In genomic region chr7:43392638-43393037, GRCh38 we compare ENCODE assay signal across 26 cellular contexts.
DNase-seq lines count a peak whose midpoint lies in the region; ATAC-seq and TF ChIP-seq lines count a peak whose summit lies in the region.
"Had no signal": no experiment of that assay in that cellular context is flagged by ENCODE, and none has a peak within 500 bp of the region (broad histone marks: within the 10 kb centered on the region; RNA-seq: fewer than 3 reads in every experiment).

No MANE protein-coding gene starts in this region.

- no peak overlapping the region for H3K4me3 Mint-ChIP-seq in activated naive CD4-positive, alpha-beta T cell treated with anti-CD3 and anti-CD28 coated beads, Interleukin-2, amount 10 ng/mL, durations not matched to agents 7 days and 5 days

- H3K9me3 Mint-ChIP-seq in activated naive CD4-positive, alpha-beta T cell treated with anti-CD3 and anti-CD28 coated beads, Interleukin-2, amount 10 ng/mL, durations not matched to agents 7 days and 5 days = no peaks in the 10 kb centered on the region

- H3K4me1 Mint-ChIP-seq in activated naive CD4-positive, alpha-beta T cell treated with anti-CD3 and anti-CD28 coated beads, Interleukin-2, amount 10 ng/mL, durations not matched to agents 7 days and 5 days = no peaks in the 10 kb centered on the region

- no peak for ATAC-seq in psoas muscle
- no peak for ATAC-seq in body of pancreas
- ATAC-seq: Right ventricle myocardium inferior, SK-N-SH treated with all-trans-retinoic acid at 6 μM for 48 hours had no signal

- DNase-seq in activated naive CD4-positive, alpha-beta T cell treated with anti-CD3 and anti-CD28 coated beads, Interleukin-2, amount 10 ng/mL, durations not matched to agents 7 days and 5 days = no peak
- no peak for DNase-seq in activated naive CD4-positive, alpha-beta T cell (lab: John Stamatoyannopoulos, UW)
- DNase-seq in MM.1S = no peak
- DNase-seq in neuronal stem cell (ENCODE audit: low spot score) = no peak
- DNase-seq in psoas muscle = no peak
- DNase-seq in body of pancreas = no peak
- DNase-seq in Ammon's horn (ENCODE audit: low spot score) = no peak
- DNase-seq: ACHN, Calu3, DMS79 treated with DMSO at 0.1 percent for 48 hours, GF-D8, KBM-7, NCI-H1092, NCI-H1417 treated with DMSO at 0.1 percent for 48 hours, NCI-H187, NCI-H2081 treated with DMSO at 0.1 percent for 48 hours, NCI-H2171, NCI-H226, NCI-H510A, NCI-H69, SJCRH30 had no signal

- H4K20me1 ChIP-seq in MM.1S (ENCODE audit: insufficient read depth, low read length) = no peaks in the 10 kb centered on the region

- no peak overlapping the region for H2BK15ac ChIP-seq in neuronal stem cell (ENCODE audit: low read length)

- H3K36me3 ChIP-seq in MM.1S (replicated peaks; ENCODE audit: insufficient read depth, low read length) (no peaks in the 10 kb centered on the region), iPS-15b (ENCODE audit: control insufficient read depth, insufficient read depth, low read length) (no peaks in the 10 kb centered on the region), neuronal stem cell (replicated peaks in 1 of 2; ENCODE audit: control insufficient read depth in 2 of 2, insufficient read depth in 2 of 2, low read length in 2 of 2) (no peaks in the 10 kb centered on the region), psoas muscle (ENCODE audit: insufficient read depth in 1 of 2, low read depth in 1 of 2) (no peaks in the 10 kb centered on the region), body of pancreas (replicated peaks in 1 of 2; ENCODE audit: insufficient read depth in 1 of 2, low read depth in 2 of 2) (no peaks in the 10 kb centered on the region)
- H3K36me3 ChIP-seq: SJCRH30 had no signal

- H3K27me3 Mint-ChIP-seq in activated naive CD4-positive, alpha-beta T cell treated with anti-CD3 and anti-CD28 coated beads, Interleukin-2, amount 10 ng/mL, durations not matched to agents 7 days and 5 days = peaks cover 6% of the 10 kb centered on the region

- H2BK12ac ChIP-seq in neuronal stem cell (ENCODE audit: low read length) = no peak overlapping the region

- CTCF ChIA-PET in activated naive CD4-positive, alpha-beta T cell treated with anti-CD3 and anti-CD28 coated beads, Interleukin-2, amount 10 ng/mL, durations not matched to agents 7 days and 5 days (lab: Charles Lee) = interaction anchor here (2.0 kb wide), 1 partner anchor 47 kb away, joined by 5 read pairs; no protein-coding TSS in a partner anchor

- intact Hi-C loops in psoas muscle (cut with DNase I) (no loop called here), body of pancreas (cut with DNase I) (no loop called here)

- H3K4me1 ChIP-seq in MM.1S (ENCODE audit: low read length) = peaks cover 7% of the 10 kb centered on the region; the same call in 1 of the 2 replicates
- H3K4me1 ChIP-seq in iPS-15b (ENCODE audit: control insufficient read depth, insufficient read depth, low read length) = peaks cover 20% of the 10 kb centered on the region
- H3K4me1 ChIP-seq in neuronal stem cell (ENCODE audit: control insufficient read depth in 2 of 2, insufficient read depth in 1 of 2, low read depth in 1 of 2, low read length in 2 of 2) = peaks cover 3 to 6% of the 10 kb centered on the region in 2 donors
- H3K4me1 ChIP-seq in psoas muscle = no peaks in the 10 kb centered on the region
- no peaks in the 10 kb centered on the region for H3K4me1 ChIP-seq in body of pancreas
- H3K4me1 ChIP-seq: SJCRH30 had no signal

- H4K8ac ChIP-seq in neuronal stem cell (ENCODE audit: low read depth, low read length) = no peak overlapping the region

- no peaks in the 10 kb centered on the region for H3K27me3 ChIP-seq in MM.1S (replicated peaks; ENCODE audit: insufficient read depth, low read length)
- H3K27me3 ChIP-seq in iPS-15b (ENCODE audit: control insufficient read depth, insufficient read depth, low read length) = no peaks in the 10 kb centered on the region
- H3K27me3 ChIP-seq in neuronal stem cell (ENCODE audit: control insufficient read depth in 3 of 3, insufficient read depth in 3 of 3, low read depth in 1 of 3, low read length in 3 of 3) = no peaks in the 10 kb centered on the region
- H3K27me3 ChIP-seq in psoas muscle (ENCODE audit: insufficient read depth in 3 of 3, low read length in 2 of 3) = no peaks in the 10 kb centered on the region
- no peaks in the 10 kb centered on the region for H3K27me3 ChIP-seq in body of pancreas
- H3K27me3 ChIP-seq: SJCRH30 had no signal

- H3K27ac Mint-ChIP-seq in activated naive CD4-positive, alpha-beta T cell treated with anti-CD3 and anti-CD28 coated beads, Interleukin-2, amount 10 ng/mL, durations not matched to agents 7 days and 5 days = peak overlapping the region; percentile 25

- H2BK5ac ChIP-seq in neuronal stem cell (ENCODE audit: low read length) = no peak overlapping the region

- H3K36me3 Mint-ChIP-seq in activated naive CD4-positive, alpha-beta T cell treated with anti-CD3 and anti-CD28 coated beads, Interleukin-2, amount 10 ng/mL, durations not matched to agents 7 days and 5 days = no peaks in the 10 kb centered on the region

- H2AFZ ChIP-seq in MM.1S (ENCODE audit: low read length) = no peak overlapping the region
- peak overlapping the region; percentile 44 for H2AFZ ChIP-seq in neuronal stem cell (ENCODE audit: low read length)
- H2AFZ ChIP-seq: PC-9 had no signal

- H3K9me2 ChIP-seq in MM.1S (replicated peaks; ENCODE audit: insufficient read depth, low read length) = no peaks in the 10 kb centered on the region

- H3K4ac ChIP-seq in neuronal stem cell (ENCODE audit: low read length) = no peak overlapping the region

- H3K4me2 ChIP-seq in MM.1S (ENCODE audit: low read depth, low read length) = no peak overlapping the region
- no peak overlapping the region for H3K4me2 ChIP-seq in neuronal stem cell (ENCODE audit: insufficient read depth, low read length, poor library complexity, severe bottlenecking)
- H3K4me2 ChIP-seq: PC-9 had no signal

- no peak overlapping the region for H2AK5ac ChIP-seq in neuronal stem cell (ENCODE audit: low read depth, low read length)

- H3K27ac ChIP-seq in MM.1S (ENCODE audit: low read length) (peak overlapping the region; percentile 39; the same call in 1 of the 2 replicates), neuronal stem cell (replicated peaks; ENCODE audit: low read length) (no peak overlapping the region), psoas muscle (no peak overlapping the region), body of pancreas (no peak overlapping the region)
- H3K27ac ChIP-seq: 22Rv1, PC-9, SJCRH30 had no signal

- no peak overlapping the region for H2BK120ac ChIP-seq in neuronal stem cell (ENCODE audit: low read depth, low read length)

- H3F3A ChIP-seq in MM.1S (ENCODE audit: insufficient read depth, low read length) = no peaks in the 10 kb centered on the region

- no peak overlapping the region for H3K4me3 ChIP-seq in MM.1S (ENCODE audit: low read length)
- no peak overlapping the region for H3K4me3 ChIP-seq in iPS-15b (ENCODE audit: low read depth, low read length)
- no peak overlapping the region for H3K4me3 ChIP-seq in neuronal stem cell (ENCODE audit: low read length in 2 of 2)
- H3K4me3 ChIP-seq in psoas muscle = no peak overlapping the region
- H3K4me3 ChIP-seq in body of pancreas = no peak overlapping the region
- H3K4me3 ChIP-seq: PC-9, SJCRH30 had no signal

- WGBS in neuronal stem cell (ENCODE audit: extremely low coverage in 2 of 2, insufficient read length in 2 of 2, insufficient replicate concordance in 1 of 2), 2 donors = no CpG with 5 or more reads among the region's 2 CpGs
- WGBS in psoas muscle, 3 donors = 45 to 59% (median 57%) methylated on average over 2 of the region's 2 CpGs
- WGBS in body of pancreas, 2 donors = 63 to 82% methylated on average over 2 of the region's 2 CpGs

- H3K79me1 ChIP-seq in neuronal stem cell (ENCODE audit: low read depth, low read length) = no peaks in the 10 kb centered on the region

- TF ChIP-seq POLR2A in body of pancreas (IDR thresholded peaks at IDR 0.05) = no peak

- TF ChIP-seq CTCF in MM.1S (IDR thresholded peaks at IDR 0.05; ENCODE audit: low read length) (no peak), psoas muscle (IDR thresholded peaks at IDR 0.05) (no peak), body of pancreas (IDR thresholded peaks at IDR 0.05) (no peak)

- no peak overlapping the region for H3K14ac ChIP-seq in neuronal stem cell (ENCODE audit: low read length)

- H3K79me2 ChIP-seq in MM.1S (ENCODE audit: low read length) = no peaks in the 10 kb centered on the region

- H4K91ac ChIP-seq in neuronal stem cell (ENCODE audit: low read depth, low read length, poor library complexity) = no peak overlapping the region

- H3K9me3 ChIP-seq in MM.1S (replicated peaks; ENCODE audit: insufficient read depth, low read length) (no peaks in the 10 kb centered on the region), iPS-15b (ENCODE audit: control insufficient read depth, insufficient read depth, low read length) (peaks cover 4% of the 10 kb centered on the region), neuronal stem cell (replicated peaks in 1 of 2; ENCODE audit: control insufficient read depth in 2 of 2, insufficient read depth in 1 of 2, low read depth in 1 of 2, low read length in 2 of 2) (peaks cover 0 to 2% of the 10 kb centered on the region in 2 donors), psoas muscle (no peaks in the 10 kb centered on the region), body of pancreas (no peaks in the 10 kb centered on the region)
- H3K9me3 ChIP-seq: SJCRH30 had no signal

- no peak overlapping the region for H3K18ac ChIP-seq in neuronal stem cell (ENCODE audit: low read length)

- no peak overlapping the region for H3K9ac ChIP-seq in MM.1S (ENCODE audit: low read length)
- H3K9ac ChIP-seq in iPS-15b (ENCODE audit: low read depth, low read length) = peak overlapping the region; percentile 2
- no peak overlapping the region for H3K9ac ChIP-seq in neuronal stem cell (ENCODE audit: low read depth, low read length, poor library complexity)

- H3K23ac ChIP-seq in neuronal stem cell (ENCODE audit: low read depth, low read length, poor library complexity) = no peak overlapping the region
